ENCODE assay signal across 3 cellular contexts in the genomic region with DNA sequence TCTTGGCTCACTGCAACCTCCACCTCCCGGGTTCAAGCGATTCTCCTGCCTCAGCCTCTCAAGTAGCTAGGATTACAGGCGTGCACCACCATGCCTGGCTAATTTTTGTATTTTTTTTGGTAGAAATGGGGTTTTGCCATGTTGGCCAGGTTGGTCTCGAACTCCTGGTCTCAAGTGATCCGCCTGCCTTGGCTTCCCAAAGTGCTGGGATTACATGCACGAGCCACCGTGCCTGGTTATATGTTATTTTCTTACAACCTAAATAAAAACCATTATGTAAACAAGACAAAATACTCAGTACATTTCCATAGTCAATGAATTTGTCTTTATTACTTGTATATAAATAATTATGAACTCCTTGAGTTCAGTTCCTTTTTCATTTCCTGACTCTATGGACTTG.
DNase-seq lines count a peak whose midpoint lies in the region; FAIRE-seq and TF ChIP-seq lines count a peak whose summit lies in the region.
"Not testable (repeated sequence)": the region's sequence is repeated elsewhere in the genome, so short reads cannot be mapped to it uniquely, and the experiment has no call there.

No MANE protein-coding gene starts in this region.

- TF ChIP-seq CTCF in kidney (IDR thresholded peaks at IDR 0.05; ENCODE audit: borderline replicate concordance, extremely low read depth, insufficient read depth): not testable (repeated sequence)

- not testable (repeated sequence) for H3K9me3 ChIP-seq in kidney (ENCODE audit: control insufficient read depth in 1 of 2, low read length in 2 of 2)

- not testable (repeated sequence) for H3K4me1 ChIP-seq in kidney (ENCODE audit: control insufficient read depth in 1 of 2, insufficient read depth in 1 of 2, low read depth in 1 of 2, low read length in 2 of 2)

- not testable (repeated sequence) for DNase-seq in kidney

- FAIRE-seq in A204.1 (lab: Jason Lieb, UNC) (peak; percentile 37), colon (lab: Jason Lieb, UNC) (peak; percentile 75), kidney (lab: Jason Lieb, UNC) (peak; percentile 19)

- not testable (repeated sequence) for H3K27ac ChIP-seq in kidney (ENCODE audit: low read depth in 2 of 2, low read length in 2 of 2)

- not testable (repeated sequence) for H3K9ac ChIP-seq in kidney (ENCODE audit: low read length in 2 of 2)

- H3K36me3 ChIP-seq in kidney (ENCODE audit: control insufficient read depth in 1 of 2, insufficient read depth in 2 of 2, low read length in 2 of 2): not testable (repeated sequence)

- intact Hi-C loops in kidney (cut with DNase I): not testable (repeated sequence)

- H3K4me3 ChIP-seq in kidney (ENCODE audit: low read length in 2 of 2): not testable (repeated sequence)
